ENCODE assay signal across 1 cellular context in genomic region chr16:69500496-69500895, GRCh38.
TF ChIP-seq lines count a peak whose summit lies in the region.

No MANE protein-coding gene starts in this region.

TF ChIP-seq in GM23338, 12 proteins besides CTCF, POLR2A, EP300 and RAD21 (continued from another document):
- TF ChIP-seq REST (IDR thresholded peaks at IDR 0.05; ENCODE audit: unreplicated experiment) (no peak), ZNF462 (CRISPR knock-in tag; IDR thresholded peaks at IDR 0.05) (no peak), NANOG (IDR thresholded peaks at IDR 0.05; ENCODE audit: borderline replicate concordance) (no peak), CREB1 (CRISPR knock-in tag; IDR thresholded peaks at IDR 0.05; ENCODE audit: low read depth) (no peak), JUNB (IDR thresholded peaks at IDR 0.05; ENCODE audit: unreplicated experiment) (no peak), ZNF114 (CRISPR knock-in tag; IDR thresholded peaks at IDR 0.05) (no peak)
TF ChIP-seq in GM23338: peak in this region for 0.
